In the genomic region with DNA sequence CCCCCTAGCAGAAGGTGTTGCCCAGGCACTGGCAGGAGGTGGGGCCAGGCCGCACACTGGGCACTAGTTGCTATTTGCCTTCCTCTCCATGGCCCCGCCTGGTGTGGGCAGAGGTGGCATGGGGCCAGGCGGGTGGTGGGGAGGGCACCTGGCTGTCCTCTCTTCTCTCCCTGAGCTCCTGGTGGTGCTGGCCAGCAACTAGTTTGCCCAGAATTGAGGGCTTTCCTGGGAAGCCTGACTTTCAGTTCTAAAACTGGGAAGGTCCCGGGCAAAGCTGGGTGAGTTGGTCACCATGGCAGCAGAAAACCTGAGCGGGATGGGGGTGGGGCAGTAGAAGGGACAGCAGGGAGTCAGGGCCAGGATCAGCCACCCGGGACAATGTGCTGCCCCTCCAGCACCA, we compare ENCODE assay signal across 11 cellular contexts. TPM values are rescaled to one million over a fixed set of nuclear protein-coding genes. Genes with fewer than 3 reads are reported as not detected.
DNase-seq lines count a peak whose midpoint lies in the region; ATAC-seq, FAIRE-seq and TF ChIP-seq lines count a peak whose summit lies in the region.
"Had no signal": no experiment of that assay in that cellular context is flagged by ENCODE, and none has a peak within 500 bp of the region (broad histone marks: within the 10 kb centered on the region; RNA-seq: fewer than 3 reads in every experiment).

No MANE protein-coding gene starts in this region.

- H3K4me1 ChIP-seq in pancreas, result peaks cover 25 to 31% (median 26%) of the 10 kb centered on the region in 3 donors

- 15% methylated on average over 6 of the region's 6 CpGs for WGBS in pancreas, 2 donors

- FAIRE-seq in pancreas (lab: Jason Lieb, UNC), result no peak

- ATAC-seq in pancreas (peak; percentile 71 to 82 (median 80)), HG03571 (IDR thresholded peaks at IDR 0.05; ENCODE audit: unreplicated experiment) (no peak), HG03045 (IDR thresholded peaks at IDR 0.05; ENCODE audit: unreplicated experiment) (no peak)
- ATAC-seq: activated T-cell treated with anti-CD3 and anti-CD28 coated beads, Interleukin-2, amount 50 U/mL, for 4 hours had no signal

- no peaks in the 10 kb centered on the region for H3K36me3 ChIP-seq in pancreas
- H3K36me3 ChIP-seq: SJCRH30 had no signal

- no peaks in the 10 kb centered on the region for H3K9me3 ChIP-seq in pancreas
- H3K9me3 ChIP-seq: SJCRH30 had no signal

- H3K27ac ChIP-seq in pancreas, result peak overlapping the region; percentile 73 to 81 (median 79)
- H3K27ac ChIP-seq: epithelial cell of prostate had no signal

- no peak overlapping the region for H3K4me3 ChIP-seq in pancreas
- H3K4me3 ChIP-seq: SJCRH30 had no signal

- intact Hi-C loops in pancreas (cut with DNase I), result no loop called here

- TF ChIP-seq CTCF in pancreas (IDR thresholded peaks at IDR 0.05), result no peak

- H3K27me3 ChIP-seq in pancreas, result no peaks in the 10 kb centered on the region
- H3K27me3 ChIP-seq: SJCRH30 had no signal

- DNase-seq in DMS153 (lab: John Stamatoyannopoulos, UW), result peak; percentile 90
- peak; percentile 94 for DNase-seq in NCI-H2196 treated with DMSO at 0.1 percent for 48 hours (lab: John Stamatoyannopoulos, UW; ENCODE audit: unreplicated experiment)
- DNase-seq in globus pallidus (ENCODE audit: low spot score), result peak; percentile 62
- DNase-seq in pancreas, result peak; percentile 86 to 98 (median 94)
- DNase-seq in foreskin melanocyte, result no peak
- DNase-seq in NCI-H82 (lab: John Stamatoyannopoulos, UW), result no peak
- DNase-seq: activated T-cell treated with anti-CD3 and anti-CD28 coated beads, Interleukin-2, amount 50 U/mL, for 4 hours had no signal

RNA-seq across cellular contexts. Expression of gene RBM38, which starts 48.2 kb away (rescaled TPM):
- 1 to 10 TPM; 3.9 to 10.0 (median 5.3) TPM for total RNA-seq in pancreas
- polyA plus RNA-seq in pancreas, result 10 to 100 TPM in 1 of 2 donors, 1 to 10 TPM in 1; 9.7 to 13.1 TPM

Comparison
In these comparisons a context has a peak if more than half of its experiments do, and no peak if none do; other contexts are left out.
1. DNase-seq: peak in DMS153 (single experiment), NCI-H2196 treated with DMSO at 0.1 percent for 48 hours (single experiment), globus pallidus (single experiment) and pancreas (6 of 6); none in foreskin melanocyte (single experiment) and NCI-H82 (single experiment).
2. ATAC-seq: peak in pancreas (4 of 4); none in HG03571 (single experiment) and HG03045 (single experiment).